27 cellular contexts compared by ENCODE assay signal in the genomic region with DNA sequence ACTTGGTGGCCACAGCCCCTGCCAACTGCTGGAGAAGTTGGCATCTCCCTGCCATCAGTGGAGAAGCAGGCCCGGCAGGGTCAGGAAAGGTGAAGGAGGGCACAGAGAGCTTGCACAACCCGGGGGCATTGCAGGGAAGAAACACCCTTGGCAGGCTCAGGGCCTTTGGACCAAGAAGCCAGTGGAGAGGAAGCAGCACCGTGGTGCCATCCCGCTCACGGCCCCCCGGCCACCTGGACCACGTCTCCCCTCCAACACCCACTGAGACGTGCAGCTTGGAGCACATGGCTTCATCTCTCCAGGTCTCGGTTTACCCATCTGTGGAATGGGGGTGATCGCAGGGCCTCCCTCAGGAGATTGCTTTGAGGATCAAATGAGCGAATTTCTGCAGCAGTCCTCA.
"Had no signal": no experiment of that assay in that cellular context is flagged by ENCODE, and none has a peak within 500 bp of the region (broad histone marks: within the 10 kb centered on the region; RNA-seq: fewer than 3 reads in every experiment).

No MANE protein-coding gene starts in this region.

- H2AFZ ChIP-seq: parathyroid adenoma had no signal

- FAIRE-seq: urothelium cell line had no signal

- ATAC-seq: naive thymus-derived CD4-positive, alpha-beta T cell; natural killer cell; psoas muscle; right cardiac atrium; sciatic nerve; stimulated activated naive B cell treated with anti-CD40 and anti-IgM and Interleukin-4, amounts not matched to agents 10 μg/mL and 1 μg/mL and 100 μg/mL, for 72 hours had no signal

- H3K79me2 ChIP-seq: parathyroid adenoma had no signal

- H3K27ac ChIP-seq: ovary, parathyroid adenoma, psoas muscle, skin epidermis, spleen, stomach, thoracic aorta, thyroid gland, tibial nerve, upper lobe of left lung, vagina had no signal

- H3K27me3 ChIP-seq: ovary, thyroid gland, tibial nerve, upper lobe of left lung, vagina had no signal

- H3K4me2 ChIP-seq: smooth muscle cell had no signal

- H3K9ac ChIP-seq: parathyroid adenoma had no signal

- H3K4me1 ChIP-seq: parathyroid adenoma, psoas muscle, spleen, stomach, thyroid gland, tibial nerve, upper lobe of left lung, vagina had no signal

- H3K9me3 ChIP-seq: ovary, psoas muscle, spleen, stomach, thoracic aorta, thyroid gland, tibial nerve, upper lobe of left lung, vagina had no signal

- H3K4me3 ChIP-seq: ovary, psoas muscle, skin epidermis, smooth muscle cell, spleen, stomach, thoracic aorta, thyroid gland, tibial nerve, upper lobe of left lung, vagina had no signal

- DNase-seq: naive thymus-derived CD4-positive, alpha-beta T cell; natural killer cell; occipital lobe; ovary; posterior cingulate gyrus; psoas muscle; spleen; stimulated activated CD4-positive, alpha-beta T cell treated with anti-CD3 and anti-CD28 coated beads, Interleukin-12 subunit alpha, Interleukin-12 subunit beta, amount 100 ng/mL, for 4 hours; stimulated activated CD4-positive, alpha-beta T cell treated with anti-CD3 and anti-CD28 coated beads, Interleukin-1b, Interleukin-23, amount 100 ng/mL, for 48 hours; stimulated activated CD4-positive, alpha-beta T cell treated with anti-CD3 and anti-CD28 coated beads, Interleukin-4, amount 100 ng/mL, for 1 hour; stimulated activated CD4-positive, alpha-beta T cell treated with anti-CD3 and anti-CD28 coated beads, Interleukin-4, amount 100 ng/mL, for 4 hours; stimulated activated CD8-positive, alpha-beta memory T cell treated with anti-CD3 and anti-CD28 coated beads, Interleukin-4, amount 100 ng/mL, for 48 hours; stimulated activated naive B cell treated with anti-CD40 and anti-IgM and Interleukin-4, amounts not matched to agents 10 μg/mL and 1 μg/mL and 100 μg/mL, for 72 hours; stimulated activated naive CD4-positive, alpha-beta T cell treated with Interleukin-2 at 50 U/mL for 16 hours; stomach; thyroid gland; trophoblast cell had no signal

- H3K36me3 ChIP-seq: ovary, spleen, stomach, thoracic aorta, thyroid gland, tibial nerve, upper lobe of left lung, vagina had no signal
